19 cellular contexts compared by ENCODE assay signal in genomic region chr2:98469862-98470544, GRCh38. TPM values are rescaled to one million over a fixed set of nuclear protein-coding genes. Genes with fewer than 3 reads are reported as not detected.
A peak's percentile ranks its signal among the peaks of the same experiment; 100 is the strongest.
DNase-seq lines count a peak whose midpoint lies in the region; ATAC-seq, FAIRE-seq and TF ChIP-seq lines count a peak whose summit lies in the region.
"Had no signal": no experiment of that assay in that cellular context is flagged by ENCODE, and none has a peak within 500 bp of the region (broad histone marks: within the 10 kb centered on the region; RNA-seq: fewer than 3 reads in every experiment).

No MANE protein-coding gene starts in this region.

- no peaks in the 10 kb centered on the region for H3K9me1 ChIP-seq in K562 (ENCODE audit: control insufficient read depth, insufficient read depth, low read length)

- H3K9me3 ChIP-seq in KOPT-K1 (ENCODE audit: insufficient read depth, low read length, poor library complexity, severe bottlenecking) (no peaks in the 10 kb centered on the region), K562 (replicated peaks; ENCODE audit: control insufficient read depth, insufficient read depth, low read depth, low read length) (no peaks in the 10 kb centered on the region)
- H3K9me3 ChIP-seq: right lobe of liver, transverse colon had no signal

- CTCF ChIA-PET in K562 (lab: Yijun Ruan, JAX; ENCODE audit: low intra/inter-chr PET ratio) = no interaction called here

- H3K36me3 ChIP-seq in KOPT-K1 (ENCODE audit: insufficient read depth, low read length) (no peaks in the 10 kb centered on the region), K562 (ENCODE audit: control insufficient read depth, insufficient read depth, low read length) (no peaks in the 10 kb centered on the region; the same call in 1 of the 3 replicates)
- H3K36me3 ChIP-seq: right lobe of liver, transverse colon had no signal

- H3K27me3 Mint-ChIP-seq in activated T-cell treated with anti-CD3 and anti-CD28 coated beads, Interleukin-2, amount 50 U/mL, for 24 hours = no peaks in the 10 kb centered on the region

- ATAC-seq in K562 = no peak
- ATAC-seq in HG02623 (IDR thresholded peaks at IDR 0.05; ENCODE audit: unreplicated experiment) = no peak
- ATAC-seq: HepG2 had no signal

- FAIRE-seq in K562 (lab: Jason Lieb, UNC) = no peak
- FAIRE-seq: endometrium, frontal cortex, HepG2 had no signal

- TF ChIP-seq CTCF in K562 (IDR thresholded peaks at IDR 0.05 in 2 of 3, conservative IDR thresholded peaks at IDR 0.05 in 1 of 3; ENCODE audit: insufficient read depth in 2 of 3, low read depth in 1 of 3, low read length in 3 of 3) = no peak

- intact Hi-C loops in K562 (cut with micrococcal nuclease) = no loop called here

- H3K27ac Mint-ChIP-seq in activated T-cell treated with anti-CD3 and anti-CD28 coated beads, Interleukin-2, amount 50 U/mL, for 24 hours = peak overlapping the region; percentile 76

- H3K4me3 Mint-ChIP-seq in activated T-cell treated with anti-CD3 and anti-CD28 coated beads, Interleukin-2, amount 50 U/mL, for 24 hours = no peak overlapping the region

- peaks cover 16% of the 10 kb centered on the region for H3K36me3 Mint-ChIP-seq in activated T-cell treated with anti-CD3 and anti-CD28 coated beads, Interleukin-2, amount 50 U/mL, for 24 hours (ENCODE audit: low read depth)

- H3K9ac ChIP-seq in K562 (ENCODE audit: insufficient read depth in 1 of 2, low read depth in 2 of 2, low read length in 2 of 2) = no peak overlapping the region
- H3K9ac ChIP-seq: GM23248 had no signal

- peak; percentile 29 for DNase-seq in activated T-cell treated with anti-CD3 and anti-CD28 coated beads, Interleukin-2, amount 50 U/mL, for 24 hours
- DNase-seq in activated T-cell treated with anti-CD3 and anti-CD28 coated beads for 4 hours (no peak), K562 (ENCODE audit: extremely low read depth in 1 of 4, low spot score in 3 of 4) (no peak), renal cortical epithelial cell (ENCODE audit: low read depth) (peak; percentile 36), DMS79 treated with DMSO at 0.1 percent for 48 hours (lab: John Stamatoyannopoulos, UW) (no peak), NCI-H82 (lab: John Stamatoyannopoulos, UW) (no peak)
- DNase-seq: caudate nucleus; DMS 273 treated with DMSO at 0.1 percent for 48 hours; GM23248; NCI-H1417 treated with DMSO at 0.1 percent for 48 hours; right lobe of liver; stimulated activated CD4-positive, alpha-beta T cell treated with anti-CD3 and anti-CD28 coated beads, Interleukin-4, amount 100 ng/mL, for 24 hours; transverse colon had no signal

- in situ Hi-C loops in K562 (cut with MboI) = no loop called here

- no peak for TF ChIP-seq RAD21 in K562 (CRISPR knock-in tag; conservative IDR thresholded peaks at IDR 0.05 in 1 of 2, IDR thresholded peaks at IDR 0.05 in 1 of 2)

- no peak for TF ChIP-seq POLR2A in K562 (conservative IDR thresholded peaks at IDR 0.05)

- peaks cover 21 to 37% of the 10 kb centered on the region in 2 experiments for H3K4me1 ChIP-seq in K562 (replicated peaks in 1 of 2; ENCODE audit: control insufficient read depth in 2 of 2, insufficient read depth in 2 of 2, low read length in 2 of 2)
- H3K4me1 ChIP-seq: right lobe of liver had no signal

- no peaks in the 10 kb centered on the region for H3K27me3 ChIP-seq in K562 (ENCODE audit: control insufficient read depth in 2 of 2, insufficient read depth in 2 of 2, low read length in 2 of 2)
- H3K27me3 ChIP-seq: right lobe of liver, transverse colon had no signal

- no peak overlapping the region for H2AFZ ChIP-seq in K562 (ENCODE audit: low read depth, low read length)
- H2AFZ ChIP-seq: GM23248 had no signal

- H3K4me2 ChIP-seq in K562 (ENCODE audit: insufficient read depth, low read length) = no peak overlapping the region

- H3K9me3 Mint-ChIP-seq in activated T-cell treated with anti-CD3 and anti-CD28 coated beads, Interleukin-2, amount 50 U/mL, for 24 hours = no peaks in the 10 kb centered on the region

- TF ChIP-seq EP300 in K562 (IDR thresholded peaks at IDR 0.05; ENCODE audit: low read length) = no peak

- POLR2A ChIA-PET in K562 (lab: Yijun Ruan, JAX) = no interaction called here

- 86% methylated on average over 10 of the region's 11 CpGs for WGBS in K562 (ENCODE audit: insufficient coverage, low coverage, missing lambda C conversion rate)

- H3K79me2 ChIP-seq in K562 (ENCODE audit: control insufficient read depth, insufficient read depth, low read length) = peaks cover 20% of the 10 kb centered on the region; the same call in 2 of the 3 replicates

- H3K4me3 ChIP-seq in K562 = no peak overlapping the region
- H3K4me3 ChIP-seq: GM23248, lung, right lobe of liver, transverse colon had no signal

- BruUV-seq in K562 (replicated peaks; lab: Mats Ljungman, UMichigan) = no TSS peak

- H3K27ac ChIP-seq in KOPT-K1 (ENCODE audit: low read depth, low read length, poor library complexity, severe bottlenecking) = peak overlapping the region; percentile 4
- no peak overlapping the region for H3K27ac ChIP-seq in K562 (ENCODE audit: extremely low read depth, low read depth, low read length)
- H3K27ac ChIP-seq: GM23248, right lobe of liver, transverse colon had no signal

- peaks cover 93% of the 10 kb centered on the region for H3K4me1 Mint-ChIP-seq in activated T-cell treated with anti-CD3 and anti-CD28 coated beads, Interleukin-2, amount 50 U/mL, for 24 hours (ENCODE audit: low read depth)

- H4K20me1 ChIP-seq in K562 (replicated peaks; ENCODE audit: control insufficient read depth, insufficient read depth, low read length) = peaks cover 13% of the 10 kb centered on the region

TF ChIP-seq in K562, 482 proteins besides CTCF, POLR2A, EP300 and RAD21:
- TF ChIP-seq USF2 (CRISPR knock-in tag; IDR thresholded peaks at IDR 0.05) (0 out of 2 replicates have a peak, but pooled peaks have one; percentile 6), PRMT5 (CRISPR knock-in tag; IDR thresholded peaks at IDR 0.05) (no peak)

RNA-seq across cellular contexts. Expression of gene INPP4A, which starts 25.3 kb away (rescaled TPM):
- total RNA-seq in K562 (2011; cell fraction: chromatin; rRNA removed; ENCODE audit: low replicate concordance) = 57.8 and 102 TPM in 2 replicates
- total RNA-seq in K562 (2011; cell fraction: nucleolus; rRNA removed) = 52.5 and 61.2 TPM in 2 replicates
- 50.8 and 55.2 TPM in 2 replicates for total RNA-seq in K562 (2011; cell fraction: nucleoplasm; rRNA removed)
- total RNA-seq in K562 (2014; rRNA removed) (10.5 and 11.5 TPM in 2 replicates), K562 (2014; rRNA removed; fragmentation: Illumina TruSeq; extraction: Trizol) (5.6 and 6.9 TPM in 2 replicates), K562 (2015; rRNA removed; fragmentation: Illumina TruSeq; extraction: Trizol) (7.7 and 8.3 TPM in 2 replicates), K562 (2021) (15.7 and 16.1 TPM in 2 replicates), renal cortical epithelial cell (24.5 and 30.9 TPM in 2 replicates)
- polyA plus RNA-seq in K562 (2011; rRNA removed) (12.4 and 14.9 TPM in 2 replicates), K562 (2014; fragmentation: Illumina TruSeq; extraction: Trizol) (9.5 and 9.9 TPM in 2 replicates), K562 (2014; fragmentation: Nextera tagmentation; extraction: Ambion mirVana) (1 to 10 TPM; 1.8 to 2.5 TPM), K562 (2014; rRNA removed) (5.9 and 7.3 TPM in 2 replicates)
- 10.6 and 12.6 TPM in 2 replicates for polyA plus RNA-seq in K562 (2011; cell fraction: cytosol; rRNA removed)
- polyA plus RNA-seq in K562 (2011; cell fraction: nucleus; rRNA removed) = 73.7 and 107 TPM in 2 replicates
- 10.2 and 13.8 TPM in 2 replicates for polyA plus RNA-seq in K562 (2012)
- polyA minus RNA-seq in K562 (2011; rRNA and poly(A)+ RNA removed) = 25.8 and 32.7 TPM in 2 replicates
- polyA minus RNA-seq in K562 (2011; cell fraction: cytosol; rRNA and poly(A)+ RNA removed) = 9.9 and 17.9 TPM in 2 replicates
- polyA minus RNA-seq in K562 (2011; cell fraction: nucleus; rRNA and poly(A)+ RNA removed) = 58.6 and 67.3 TPM in 2 replicates

Comparison
In these comparisons a context has a peak if more than half of its experiments do, and no peak if none do; other contexts are left out.
1. DNase-seq: peak in activated T-cell treated with anti-CD3 and anti-CD28 coated beads, Interleukin-2, amount 50 U/mL, for 24 hours (single experiment) and renal cortical epithelial cell (single experiment); none in activated T-cell treated with anti-CD3 and anti-CD28 coated beads for 4 hours (single experiment), K562 (0 of 4), DMS79 treated with DMSO at 0.1 percent for 48 hours (single experiment) and NCI-H82 (single experiment).